Comparison of ENCODE assay signal across 22 cellular contexts in the genomic region with DNA sequence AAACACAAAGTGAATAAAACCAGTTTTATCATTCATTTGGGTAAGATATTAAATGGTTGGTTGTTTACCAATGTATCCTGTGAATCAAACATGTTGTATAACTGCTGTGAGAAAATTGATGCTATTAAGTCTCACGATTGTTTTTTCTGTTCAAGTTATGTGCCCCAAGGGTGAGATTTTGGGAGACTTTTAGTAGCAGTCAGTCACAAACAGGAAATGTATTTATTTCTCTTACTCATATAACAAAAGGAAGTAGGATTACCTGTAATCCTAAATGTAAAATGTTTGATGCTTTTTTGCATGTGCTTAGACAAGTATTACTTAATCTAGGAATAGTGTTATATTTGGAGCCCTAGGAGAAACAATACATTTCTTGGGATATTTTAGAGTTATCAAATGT.
A peak's percentile ranks its signal among the peaks of the same experiment; 100 is the strongest.
DNase-seq lines count a peak whose midpoint lies in the region; ATAC-seq and TF ChIP-seq lines count a peak whose summit lies in the region.
"Had no signal": no experiment of that assay in that cellular context is flagged by ENCODE, and none has a peak within 500 bp of the region (broad histone marks: within the 10 kb centered on the region; RNA-seq: fewer than 3 reads in every experiment).

No MANE protein-coding gene starts in this region.

- ATAC-seq in GM18517 (IDR thresholded peaks at IDR 0.05; ENCODE audit: unreplicated experiment) (peak; percentile 47), GM21390 (IDR thresholded peaks at IDR 0.05; ENCODE audit: unreplicated experiment) (peak; percentile 75), HG03095 (IDR thresholded peaks at IDR 0.05; ENCODE audit: unreplicated experiment) (peak; percentile 69), GM21367 (IDR thresholded peaks at IDR 0.05; ENCODE audit: unreplicated experiment) (no peak)
- ATAC-seq: stimulated activated memory B cell treated with anti-CD40 and anti-IgM and Interleukin-4, amounts not matched to agents 10 μg/mL and 1 μg/mL and 100 μg/mL, for 72 hours had no signal

- peak; percentile 37 for DNase-seq in epithelial cell of esophagus (ENCODE audit: low read depth)
- DNase-seq in activated CD4-positive, CD25-positive, alpha-beta regulatory T cell (lab: John Stamatoyannopoulos, UW) = no peak
- DNase-seq in GM19240 (ENCODE audit: insufficient read length, low spot score) = no peak
- DNase-seq: activated CD4-positive, alpha-beta memory T cell treated with anti-CD3 and anti-CD28 coated beads, Interleukin-2, amount 10 ng/mL, durations not matched to agents 7 days and 5 days; activated naive CD4-positive, alpha-beta T cell treated with anti-CD3 and anti-CD28 coated beads for 36 hours; activated T-cell treated with anti-CD3 and anti-CD28 coated beads, Interleukin-2, amount 50 U/mL, for 1 hour; dorsolateral prefrontal cortex; foreskin fibroblast; GF-D8; hippocampal formation; NCI-H1105 treated with DMSO at 0.1 percent for 48 hours; NCI-H2081 treated with DMSO at 0.1 percent for 48 hours; nephron progenitor cell; posterior cingulate gyrus; RPMI8226; SK-N-SH had no signal

- no peak overlapping the region for H3K4me3 ChIP-seq in epithelial cell of esophagus (ENCODE audit: low read length)
- H3K4me3 ChIP-seq: dorsolateral prefrontal cortex, thoracic aorta had no signal

- no peak for TF ChIP-seq CTCF in epithelial cell of esophagus (IDR thresholded peaks at IDR 0.05; ENCODE audit: insufficient read depth, low read depth, low read length, missing control alignments)
